ENCODE assay signal across 2 cellular contexts in the genomic region with DNA sequence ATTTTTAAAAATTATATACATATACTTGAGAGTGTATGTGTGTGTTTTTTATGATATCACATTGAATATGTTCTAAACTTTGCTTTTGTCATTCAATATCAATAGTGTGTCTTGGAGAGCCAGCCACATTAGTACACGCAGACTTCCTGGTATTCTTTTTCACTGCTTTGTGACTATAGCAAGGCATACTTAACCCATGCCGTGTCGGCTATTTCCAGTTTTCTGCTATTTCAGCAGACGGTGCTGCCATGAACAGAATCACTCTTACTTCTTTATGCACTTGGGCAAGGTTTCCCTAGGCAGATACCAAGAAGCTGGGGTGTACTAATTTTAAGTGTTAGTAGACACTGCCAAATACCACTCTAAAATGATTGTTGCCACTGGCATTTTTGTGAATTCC.
TF ChIP-seq lines count a peak whose summit lies in the region.

No MANE protein-coding gene starts in this region.

TF ChIP-seq in IMR-90, 13 proteins besides CTCF, POLR2A, EP300 and RAD21:
- no peak for TF ChIP-seq MAFK (IDR thresholded peaks at IDR 0.05; ENCODE audit: low read depth, low read length)
- no peak for TF ChIP-seq SMC3 (IDR thresholded peaks at IDR 0.05; ENCODE audit: low read depth, low read length)
- TF ChIP-seq, protein P1, sequence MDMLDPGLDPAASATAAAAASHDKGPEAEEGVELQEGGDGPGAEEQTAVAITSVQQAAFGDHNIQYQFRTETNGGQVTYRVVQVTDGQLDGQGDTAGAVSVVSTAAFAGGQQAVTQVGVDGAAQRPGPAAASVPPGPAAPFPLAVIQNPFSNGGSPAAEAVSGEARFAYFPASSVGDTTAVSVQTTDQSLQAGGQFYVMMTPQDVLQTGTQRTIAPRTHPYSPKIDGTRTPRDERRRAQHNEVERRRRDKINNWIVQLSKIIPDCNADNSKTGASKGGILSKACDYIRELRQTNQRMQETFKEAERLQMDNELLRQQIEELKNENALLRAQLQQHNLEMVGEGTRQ (IDR thresholded peaks at IDR 0.05; ENCODE audit: low read depth, low read length): no peak

TF ChIP-seq in SK-N-SH, 30 proteins besides CTCF, POLR2A, EP300 and RAD21:
- TF ChIP-seq, protein P2, sequence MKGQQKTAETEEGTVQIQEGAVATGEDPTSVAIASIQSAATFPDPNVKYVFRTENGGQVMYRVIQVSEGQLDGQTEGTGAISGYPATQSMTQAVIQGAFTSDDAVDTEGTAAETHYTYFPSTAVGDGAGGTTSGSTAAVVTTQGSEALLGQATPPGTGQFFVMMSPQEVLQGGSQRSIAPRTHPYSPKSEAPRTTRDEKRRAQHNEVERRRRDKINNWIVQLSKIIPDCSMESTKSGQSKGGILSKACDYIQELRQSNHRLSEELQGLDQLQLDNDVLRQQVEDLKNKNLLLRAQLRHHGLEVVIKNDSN (IDR thresholded peaks at IDR 0.05; ENCODE audit: borderline replicate concordance, low read depth): no peak
- no peak for TF ChIP-seq TAF1 (IDR thresholded peaks at IDR 0.05; ENCODE audit: borderline replicate concordance, low read depth, low read length)
- no peak for TF ChIP-seq RCOR1 (IDR thresholded peaks at IDR 0.05; ENCODE audit: low read length)
- TF ChIP-seq, protein P3, sequence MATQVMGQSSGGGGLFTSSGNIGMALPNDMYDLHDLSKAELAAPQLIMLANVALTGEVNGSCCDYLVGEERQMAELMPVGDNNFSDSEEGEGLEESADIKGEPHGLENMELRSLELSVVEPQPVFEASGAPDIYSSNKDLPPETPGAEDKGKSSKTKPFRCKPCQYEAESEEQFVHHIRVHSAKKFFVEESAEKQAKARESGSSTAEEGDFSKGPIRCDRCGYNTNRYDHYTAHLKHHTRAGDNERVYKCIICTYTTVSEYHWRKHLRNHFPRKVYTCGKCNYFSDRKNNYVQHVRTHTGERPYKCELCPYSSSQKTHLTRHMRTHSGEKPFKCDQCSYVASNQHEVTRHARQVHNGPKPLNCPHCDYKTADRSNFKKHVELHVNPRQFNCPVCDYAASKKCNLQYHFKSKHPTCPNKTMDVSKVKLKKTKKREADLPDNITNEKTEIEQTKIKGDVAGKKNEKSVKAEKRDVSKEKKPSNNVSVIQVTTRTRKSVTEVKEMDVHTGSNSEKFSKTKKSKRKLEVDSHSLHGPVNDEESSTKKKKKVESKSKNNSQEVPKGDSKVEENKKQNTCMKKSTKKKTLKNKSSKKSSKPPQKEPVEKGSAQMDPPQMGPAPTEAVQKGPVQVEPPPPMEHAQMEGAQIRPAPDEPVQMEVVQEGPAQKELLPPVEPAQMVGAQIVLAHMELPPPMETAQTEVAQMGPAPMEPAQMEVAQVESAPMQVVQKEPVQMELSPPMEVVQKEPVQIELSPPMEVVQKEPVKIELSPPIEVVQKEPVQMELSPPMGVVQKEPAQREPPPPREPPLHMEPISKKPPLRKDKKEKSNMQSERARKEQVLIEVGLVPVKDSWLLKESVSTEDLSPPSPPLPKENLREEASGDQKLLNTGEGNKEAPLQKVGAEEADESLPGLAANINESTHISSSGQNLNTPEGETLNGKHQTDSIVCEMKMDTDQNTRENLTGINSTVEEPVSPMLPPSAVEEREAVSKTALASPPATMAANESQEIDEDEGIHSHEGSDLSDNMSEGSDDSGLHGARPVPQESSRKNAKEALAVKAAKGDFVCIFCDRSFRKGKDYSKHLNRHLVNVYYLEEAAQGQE (IDR thresholded peaks at IDR 0.05; ENCODE audit: low read depth, low read length): no peak
- TF ChIP-seq, protein P4, sequence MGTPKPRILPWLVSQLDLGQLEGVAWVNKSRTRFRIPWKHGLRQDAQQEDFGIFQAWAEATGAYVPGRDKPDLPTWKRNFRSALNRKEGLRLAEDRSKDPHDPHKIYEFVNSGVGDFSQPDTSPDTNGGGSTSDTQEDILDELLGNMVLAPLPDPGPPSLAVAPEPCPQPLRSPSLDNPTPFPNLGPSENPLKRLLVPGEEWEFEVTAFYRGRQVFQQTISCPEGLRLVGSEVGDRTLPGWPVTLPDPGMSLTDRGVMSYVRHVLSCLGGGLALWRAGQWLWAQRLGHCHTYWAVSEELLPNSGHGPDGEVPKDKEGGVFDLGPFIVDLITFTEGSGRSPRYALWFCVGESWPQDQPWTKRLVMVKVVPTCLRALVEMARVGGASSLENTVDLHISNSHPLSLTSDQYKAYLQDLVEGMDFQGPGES (IDR thresholded peaks at IDR 0.05; ENCODE audit: low read depth, low read length): no peak
- TF ChIP-seq CHD2 (IDR thresholded peaks at IDR 0.05; ENCODE audit: low read length, partially characterized antibody): no peak
- TF ChIP-seq, protein P5, sequence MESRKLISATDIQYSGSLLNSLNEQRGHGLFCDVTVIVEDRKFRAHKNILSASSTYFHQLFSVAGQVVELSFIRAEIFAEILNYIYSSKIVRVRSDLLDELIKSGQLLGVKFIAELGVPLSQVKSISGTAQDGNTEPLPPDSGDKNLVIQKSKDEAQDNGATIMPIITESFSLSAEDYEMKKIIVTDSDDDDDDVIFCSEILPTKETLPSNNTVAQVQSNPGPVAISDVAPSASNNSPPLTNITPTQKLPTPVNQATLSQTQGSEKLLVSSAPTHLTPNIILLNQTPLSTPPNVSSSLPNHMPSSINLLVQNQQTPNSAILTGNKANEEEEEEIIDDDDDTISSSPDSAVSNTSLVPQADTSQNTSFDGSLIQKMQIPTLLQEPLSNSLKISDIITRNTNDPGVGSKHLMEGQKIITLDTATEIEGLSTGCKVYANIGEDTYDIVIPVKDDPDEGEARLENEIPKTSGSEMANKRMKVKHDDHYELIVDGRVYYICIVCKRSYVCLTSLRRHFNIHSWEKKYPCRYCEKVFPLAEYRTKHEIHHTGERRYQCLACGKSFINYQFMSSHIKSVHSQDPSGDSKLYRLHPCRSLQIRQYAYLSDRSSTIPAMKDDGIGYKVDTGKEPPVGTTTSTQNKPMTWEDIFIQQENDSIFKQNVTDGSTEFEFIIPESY (IDR thresholded peaks at IDR 0.05; ENCODE audit: borderline replicate concordance, low read depth): no peak
- no peak for TF ChIP-seq EZH2phosphoT487 (IDR thresholded peaks at IDR 0.05; ENCODE audit: borderline replicate concordance, low read depth)
- no peak for TF ChIP-seq FOXJ3 (CRISPR knock-in tag; IDR thresholded peaks at IDR 0.05)
- TF ChIP-seq GATA2 (CRISPR knock-in tag; IDR thresholded peaks at IDR 0.05): no peak
- no peak for TF ChIP-seq YY1 (IDR thresholded peaks at IDR 0.05; ENCODE audit: low read depth)
- TF ChIP-seq NRF1 (IDR thresholded peaks at IDR 0.05; ENCODE audit: low read depth, low read length): no peak
